In genomic region chr12:1640630-1641234, GRCh38 we compare ENCODE assay signal across 1 cellular context.
TF ChIP-seq lines count a peak whose summit lies in the region.

No MANE protein-coding gene starts in this region.

TF ChIP-seq in HepG2, 621 proteins besides CTCF, POLR2A, EP300 and RAD21:
- no peak for TF ChIP-seq GMEB2 (CRISPR knock-in tag; IDR thresholded peaks at IDR 0.05; ENCODE audit: low read depth)
- no peak for TF ChIP-seq JUN (CRISPR knock-in tag; IDR thresholded peaks at IDR 0.05)
- no peak for TF ChIP-seq PBX2 (CRISPR knock-in tag; IDR thresholded peaks at IDR 0.05)
- TF ChIP-seq ARHGAP35 (CRISPR knock-in tag; IDR thresholded peaks at IDR 0.05; ENCODE audit: borderline replicate concordance): no peak
- no peak for TF ChIP-seq KDM2A (CRISPR knock-in tag; IDR thresholded peaks at IDR 0.05; ENCODE audit: borderline replicate concordance, low read depth)
- no peak for TF ChIP-seq HIC2 (CRISPR knock-in tag; IDR thresholded peaks at IDR 0.05; ENCODE audit: low read depth)
- no peak for TF ChIP-seq TAF1 (CRISPR knock-in tag; IDR thresholded peaks at IDR 0.05)
- TF ChIP-seq SIN3B (IDR thresholded peaks at IDR 0.05; ENCODE audit: low read length): no peak
- no peak for TF ChIP-seq SAP130 (CRISPR knock-in tag; IDR thresholded peaks at IDR 0.05; ENCODE audit: low read depth)
- no peak for TF ChIP-seq MEIS2 (CRISPR knock-in tag; IDR thresholded peaks at IDR 0.05)
- TF ChIP-seq NFKBIZ (CRISPR knock-in tag; IDR thresholded peaks at IDR 0.05): no peak
- TF ChIP-seq ZNF263 (CRISPR knock-in tag; IDR thresholded peaks at IDR 0.05): no peak
- TF ChIP-seq ZNF34 (CRISPR knock-in tag; IDR thresholded peaks at IDR 0.05; ENCODE audit: borderline replicate concordance): no peak
- no peak for TF ChIP-seq KLF13 (CRISPR knock-in tag; IDR thresholded peaks at IDR 0.05)
TF ChIP-seq in HepG2: peak in this region for 0.
